ENCODE assay signal across 26 cellular contexts in genomic region chr15:66180706-66181105, GRCh38.
DNase-seq lines count a peak whose midpoint lies in the region; ATAC-seq and TF ChIP-seq lines count a peak whose summit lies in the region.
"Had no signal": no experiment of that assay in that cellular context is flagged by ENCODE, and none has a peak within 500 bp of the region (broad histone marks: within the 10 kb centered on the region; RNA-seq: fewer than 3 reads in every experiment).

No MANE protein-coding gene starts in this region.

- H3F3A ChIP-seq in GM23338 (replicated peaks; ENCODE audit: low read depth), result 0 out of 2 replicates have a peak, but pooled peaks cover 2% of the 10 kb centered on the region

- H3K27ac Mint-ChIP-seq in GM23338, result peak overlapping the region; percentile 56
- no peak overlapping the region for H3K27ac Mint-ChIP-seq in progenitor cell of endocrine pancreas
- H3K27ac Mint-ChIP-seq: CD8-positive, alpha-beta T cell; IgD-negative memory B cell; T-cell had no signal

- H3K27ac ChIP-seq in GM23338 (ENCODE audit: low read depth), result no peak overlapping the region
- H3K27ac ChIP-seq in RWPE2 (ENCODE audit: poor library complexity, severe bottlenecking), result no peak overlapping the region
- peak overlapping the region; percentile 10 for H3K27ac ChIP-seq in iPS-18a (ENCODE audit: low read length)
- H3K27ac ChIP-seq in spleen, result no peak overlapping the region
- H3K27ac ChIP-seq: C4-2B, KMS-11, PC-9, SJSA1 had no signal

- H3K4me3 ChIP-seq in GM23338 (no peak overlapping the region), RWPE2 (ENCODE audit: severe bottlenecking) (no peak overlapping the region), iPS-18a (ENCODE audit: low read length) (peak overlapping the region; percentile 47), spleen (no peak overlapping the region)
- H3K4me3 ChIP-seq: GM12878, PC-9, SJSA1 had no signal

- H3K9me3 ChIP-seq in RWPE2 (ENCODE audit: severe bottlenecking) (no peaks in the 10 kb centered on the region), iPS-18a (ENCODE audit: control insufficient read depth, low read depth, low read length) (no peaks in the 10 kb centered on the region), spleen (no peaks in the 10 kb centered on the region)
- H3K9me3 ChIP-seq: Caco-2, SJSA1 had no signal

- ATAC-seq in GM23338 (peak; percentile 80), RWPE2 (ENCODE audit: low read depth) (no peak), HG03039 (IDR thresholded peaks at IDR 0.05; ENCODE audit: unreplicated experiment) (no peak)
- ATAC-seq: CD8-positive, alpha-beta T cell; GM12878; T-cell had no signal

- peak; percentile 69 for DNase-seq in GM23338 (ENCODE audit: low spot score)
- DNase-seq in RWPE2 (ENCODE audit: low spot score), result peak; percentile 18
- peak; percentile 27 for DNase-seq in spleen
- DNase-seq in GM19240 (ENCODE audit: insufficient read length, low spot score), result no peak
- DNase-seq in progenitor cell of endocrine pancreas (ENCODE audit: low spot score, unreplicated experiment), result no peak
- no peak for DNase-seq in NCI-H524 (lab: John Stamatoyannopoulos, UW)
- DNase-seq: Caco-2; CD8-positive, alpha-beta T cell; EL; GDM1; H7; MM.1S; NCI-H1694; NCI-H2029 treated with DMSO at 0.1 percent for 48 hours; NCI-H2227 treated with DMSO at 0.1 percent for 48 hours; NCI-H69; PC-9; Right ventricle myocardium superior; T-cell had no signal

- H3K36me3 ChIP-seq in GM23338 (ENCODE audit: insufficient read depth) (no peaks in the 10 kb centered on the region), RWPE2 (ENCODE audit: low read depth) (no peaks in the 10 kb centered on the region), iPS-18a (ENCODE audit: control insufficient read depth, low read depth, low read length) (no peaks in the 10 kb centered on the region), spleen (no peaks in the 10 kb centered on the region)
- H3K36me3 ChIP-seq: SJSA1 had no signal

- H3K9me2 ChIP-seq in GM23338 (ENCODE audit: insufficient read depth), result no peaks in the 10 kb centered on the region

- 84 to 92% (median 89%) methylated on average over 6 of the region's 6 CpGs for WGBS in spleen, 5 donors

- H3K4me1 ChIP-seq in GM23338 (ENCODE audit: insufficient read depth), result peaks cover 55% of the 10 kb centered on the region
- H3K4me1 ChIP-seq in RWPE2 (ENCODE audit: insufficient read depth, poor library complexity, severe bottlenecking), result no peaks in the 10 kb centered on the region
- peaks cover 68% of the 10 kb centered on the region for H3K4me1 ChIP-seq in iPS-18a (ENCODE audit: control insufficient read depth, low read depth, low read length)
- no peaks in the 10 kb centered on the region for H3K4me1 ChIP-seq in spleen
- H3K4me1 ChIP-seq: SJSA1 had no signal

- H3K27me3 ChIP-seq in GM23338 (ENCODE audit: insufficient read depth) (no peaks in the 10 kb centered on the region), RWPE2 (ENCODE audit: insufficient read depth, poor library complexity, severe bottlenecking) (peaks cover 30% of the 10 kb centered on the region), iPS-18a (ENCODE audit: control insufficient read depth, insufficient read depth, low read length) (no peaks in the 10 kb centered on the region), spleen (replicated peaks in 1 of 7) (peaks cover 0 to 65% (median 0%) of the 10 kb centered on the region in 7 donors)

- no peak overlapping the region for H2AFZ ChIP-seq in GM23338
- H2AFZ ChIP-seq: PC-9 had no signal

- peak overlapping the region; percentile 10 for H3K9ac ChIP-seq in iPS-18a (ENCODE audit: low read length)
- H3K9ac ChIP-seq: KMS-11 had no signal

- H3K9me3 Mint-ChIP-seq in GM23338 (no peaks in the 10 kb centered on the region; the same call in 2 of the 3 replicates), progenitor cell of endocrine pancreas (ENCODE audit: low read depth) (no peaks in the 10 kb centered on the region)
- H3K9me3 Mint-ChIP-seq: CD8-positive, alpha-beta T cell; IgD-negative memory B cell; T-cell had no signal

- H3K4me2 ChIP-seq in GM23338, result peak overlapping the region; percentile 4
- H3K4me2 ChIP-seq: KMS-11, PC-9 had no signal

- no peak for TF ChIP-seq CTCF in GM23338 (conservative IDR thresholded peaks at IDR 0.05; ENCODE audit: low read depth in 2 of 2)
- TF ChIP-seq CTCF in RWPE2 (IDR thresholded peaks at IDR 0.05; ENCODE audit: poor library complexity, severe bottlenecking), result no peak
- TF ChIP-seq CTCF in spleen (IDR thresholded peaks at IDR 0.05 in 8 of 11, conservative IDR thresholded peaks at IDR 0.05 in 3 of 11), result no peak
- TF ChIP-seq CTCF in progenitor cell of endocrine pancreas (IDR thresholded peaks at IDR 0.05; ENCODE audit: unreplicated experiment), result no peak

- no peaks in the 10 kb centered on the region for H3K79me2 ChIP-seq in GM23338 (replicated peaks; ENCODE audit: insufficient read depth)

- no peaks in the 10 kb centered on the region for H3K36me3 Mint-ChIP-seq in GM23338 (ENCODE audit: low read depth)
- H3K36me3 Mint-ChIP-seq in progenitor cell of endocrine pancreas (ENCODE audit: insufficient read depth), result no peaks in the 10 kb centered on the region
- H3K36me3 Mint-ChIP-seq: CD8-positive, alpha-beta T cell; IgD-negative memory B cell; T-cell had no signal

- TF ChIP-seq POLR2A in spleen (IDR thresholded peaks at IDR 0.05), result no peak

- H3K27me3 Mint-ChIP-seq in GM23338 (ENCODE audit: insufficient read depth, low read depth, poor library complexity) (peaks cover 31% of the 10 kb centered on the region), progenitor cell of endocrine pancreas (peaks cover 46% of the 10 kb centered on the region)

- intact Hi-C loops in spleen (cut with DNase I; ENCODE audit: low total_unique reads), result no loop called here

- H4K20me1 ChIP-seq in GM23338 (replicated peaks; ENCODE audit: insufficient read depth), result no peaks in the 10 kb centered on the region

- peak overlapping the region; percentile 48; the same call in 2 of the 3 replicates for H3K4me3 Mint-ChIP-seq in GM23338
- H3K4me3 Mint-ChIP-seq in progenitor cell of endocrine pancreas (ENCODE audit: low read depth), result no peak overlapping the region
- H3K4me3 Mint-ChIP-seq: CD8-positive, alpha-beta T cell; IgD-negative memory B cell; T-cell had no signal

- H3K4me1 Mint-ChIP-seq in GM23338, result peaks cover 82% of the 10 kb centered on the region
- H3K4me1 Mint-ChIP-seq in progenitor cell of endocrine pancreas (ENCODE audit: low read depth), result peaks cover 6% of the 10 kb centered on the region

TF ChIP-seq in GM23338, 12 proteins besides CTCF, POLR2A, EP300 and RAD21:
- TF ChIP-seq EZH2 (IDR thresholded peaks at IDR 0.05; ENCODE audit: low read depth, unreplicated experiment), result no peak

Comparison
In these comparisons a context has a peak if more than half of its experiments do, and no peak if none do; other contexts are left out.
1. DNase-seq: peak in GM23338 (single experiment), RWPE2 (single experiment) and spleen (single experiment); none in GM19240 (single experiment), progenitor cell of endocrine pancreas (single experiment) and NCI-H524 (0 of 2).